24 cellular contexts compared by ENCODE assay signal in genomic region chr4:124427095-124427767, GRCh38.
DNase-seq lines count a peak whose midpoint lies in the region; ATAC-seq, FAIRE-seq and TF ChIP-seq lines count a peak whose summit lies in the region.
"Had no signal": no experiment of that assay in that cellular context is flagged by ENCODE, and none has a peak within 500 bp of the region (broad histone marks: within the 10 kb centered on the region; RNA-seq: fewer than 3 reads in every experiment).

No MANE protein-coding gene starts in this region.

- H3K27ac Mint-ChIP-seq in type B pancreatic cell: no peak overlapping the region
- no peak overlapping the region for H3K27ac Mint-ChIP-seq in activated naive CD4-positive, alpha-beta T cell treated with anti-CD3 and anti-CD28 coated beads, Interleukin-2, amount 10 ng/mL, durations not matched to agents 7 days and 5 days
- H3K27ac Mint-ChIP-seq: CD8-positive, alpha-beta T cell; endodermal cell; memory B cell; nephron progenitor cell; stimulated activated naive B cell treated with anti-CD40 and anti-IgM and Interleukin-4, amounts not matched to agents 10 μg/mL and 1 μg/mL and 100 μg/mL, for 72 hours; WTC11 had no signal

- no peaks in the 10 kb centered on the region for H3K36me3 ChIP-seq in lung (ENCODE audit: control insufficient read depth in 2 of 2, insufficient read depth in 2 of 2, low read length in 2 of 2)
- H3K36me3 ChIP-seq: prostate gland had no signal

- no peak for TF ChIP-seq POLR2A in A549 (IDR thresholded peaks at IDR 0.05; ENCODE audit: low read length)

- no peak overlapping the region for H3K4me3 ChIP-seq in A549
- H3K4me3 ChIP-seq in LNCaP clone FGC (ENCODE audit: low read depth, low read length): no peak overlapping the region
- no peak overlapping the region for H3K4me3 ChIP-seq in fibroblast of mammary gland (ENCODE audit: control insufficient read depth, low read depth, low read length)
- H3K4me3 ChIP-seq in lung: no peak overlapping the region
- H3K4me3 ChIP-seq: prostate gland had no signal

- DNase-seq in A549 (ENCODE audit: low read depth in 1 of 2, low spot score in 1 of 2) (no peak), LNCaP clone FGC (ENCODE audit: low read depth) (peak; percentile 70), fibroblast of mammary gland (ENCODE audit: low read depth) (peak; percentile 53), lung (ENCODE audit: low spot score) (peak; percentile 34), AML-193 (lab: John Stamatoyannopoulos, UW) (no peak), type B pancreatic cell (ENCODE audit: extremely low spot score, unreplicated experiment) (no peak), UCSD-AML1 (lab: John Stamatoyannopoulos, UW; ENCODE audit: unreplicated experiment) (no peak)
- DNase-seq in activated naive CD4-positive, alpha-beta T cell treated with anti-CD3 and anti-CD28 coated beads, Interleukin-2, amount 10 ng/mL, durations not matched to agents 7 days and 5 days: no peak
- DNase-seq: ACHN; activated CD8-positive, alpha-beta memory T cell treated with anti-CD3 and anti-CD28 coated beads for 24 hours; CD8-positive, alpha-beta T cell; EL; endodermal cell; foreskin melanocyte; HCEC 1CT; NCI-H1436; nephron progenitor cell; stimulated activated CD4-positive, alpha-beta T cell treated with anti-CD3 and anti-CD28 coated beads, Interleukin-15, amount 100 ng/mL, for 24 hours; stimulated activated naive B cell treated with anti-CD40 and anti-IgM and Interleukin-4, amounts not matched to agents 10 μg/mL and 1 μg/mL and 100 μg/mL, for 72 hours; trophoblast cell had no signal

- no peaks in the 10 kb centered on the region for H3K27me3 ChIP-seq in lung (ENCODE audit: control insufficient read depth, insufficient read depth)

- no peaks in the 10 kb centered on the region for H3K27me3 Mint-ChIP-seq in type B pancreatic cell
- H3K27me3 Mint-ChIP-seq in activated naive CD4-positive, alpha-beta T cell treated with anti-CD3 and anti-CD28 coated beads, Interleukin-2, amount 10 ng/mL, durations not matched to agents 7 days and 5 days: no peaks in the 10 kb centered on the region
- H3K27me3 Mint-ChIP-seq: memory B cell; stimulated activated naive B cell treated with anti-CD40 and anti-IgM and Interleukin-4, amounts not matched to agents 10 μg/mL and 1 μg/mL and 100 μg/mL, for 72 hours had no signal

- no peak for TF ChIP-seq CTCF in A549 (IDR thresholded peaks at IDR 0.05)
- TF ChIP-seq CTCF in LNCaP clone FGC (IDR thresholded peaks at IDR 0.05; ENCODE audit: control insufficient read depth, extremely low read depth, insufficient read depth): no peak
- TF ChIP-seq CTCF in fibroblast of mammary gland (conservative IDR thresholded peaks at IDR 0.05; ENCODE audit: control insufficient read depth, insufficient read depth, low read depth, low read length): no peak
- no peak for TF ChIP-seq CTCF in lung (IDR thresholded peaks at IDR 0.05; ENCODE audit: control extremely low read depth, extremely low read depth)
- TF ChIP-seq CTCF in type B pancreatic cell (conservative IDR thresholded peaks at IDR 0.05): no peak

- POLR2A ChIA-PET in A549 (lab: Yijun Ruan, JAX): no interaction called here

- no peaks in the 10 kb centered on the region for H3K9me3 Mint-ChIP-seq in type B pancreatic cell
- H3K9me3 Mint-ChIP-seq in activated naive CD4-positive, alpha-beta T cell treated with anti-CD3 and anti-CD28 coated beads, Interleukin-2, amount 10 ng/mL, durations not matched to agents 7 days and 5 days: no peaks in the 10 kb centered on the region
- H3K9me3 Mint-ChIP-seq: CD8-positive, alpha-beta T cell; endodermal cell; memory B cell; nephron progenitor cell; stimulated activated naive B cell treated with anti-CD40 and anti-IgM and Interleukin-4, amounts not matched to agents 10 μg/mL and 1 μg/mL and 100 μg/mL, for 72 hours; WTC11 had no signal

- H3K9me3 ChIP-seq in A549 (no peaks in the 10 kb centered on the region), lung (ENCODE audit: control insufficient read depth in 2 of 2, insufficient read depth in 1 of 2, low read length in 1 of 2) (no peaks in the 10 kb centered on the region)
- H3K9me3 ChIP-seq: prostate gland had no signal

- no peaks in the 10 kb centered on the region for H3K36me3 Mint-ChIP-seq in type B pancreatic cell
- no peaks in the 10 kb centered on the region for H3K36me3 Mint-ChIP-seq in activated naive CD4-positive, alpha-beta T cell treated with anti-CD3 and anti-CD28 coated beads, Interleukin-2, amount 10 ng/mL, durations not matched to agents 7 days and 5 days
- H3K36me3 Mint-ChIP-seq: CD8-positive, alpha-beta T cell; memory B cell; stimulated activated naive B cell treated with anti-CD40 and anti-IgM and Interleukin-4, amounts not matched to agents 10 μg/mL and 1 μg/mL and 100 μg/mL, for 72 hours; WTC11 had no signal

- no peak overlapping the region for H3K4me3 Mint-ChIP-seq in type B pancreatic cell
- H3K4me3 Mint-ChIP-seq in activated naive CD4-positive, alpha-beta T cell treated with anti-CD3 and anti-CD28 coated beads, Interleukin-2, amount 10 ng/mL, durations not matched to agents 7 days and 5 days: no peak overlapping the region
- H3K4me3 Mint-ChIP-seq: CD8-positive, alpha-beta T cell; endodermal cell; memory B cell; nephron progenitor cell; stimulated activated naive B cell treated with anti-CD40 and anti-IgM and Interleukin-4, amounts not matched to agents 10 μg/mL and 1 μg/mL and 100 μg/mL, for 72 hours; WTC11 had no signal

- TF ChIP-seq EP300 in A549 (IDR thresholded peaks at IDR 0.05): no peak

- H3K4me1 ChIP-seq in A549 (peaks cover 60% of the 10 kb centered on the region), lung (ENCODE audit: control insufficient read depth in 2 of 2, insufficient read depth in 2 of 2, low read length in 2 of 2) (peaks cover 0 to 3% of the 10 kb centered on the region in 2 donors)
- H3K4me1 ChIP-seq: prostate gland had no signal

- CTCF ChIA-PET in A549 (lab: Yijun Ruan, JAX): interaction anchor here (1.4 kb wide), 1 partner anchor 10 kb away, joined by 3 read pairs; no protein-coding TSS in a partner anchor
- CTCF ChIA-PET in activated naive CD4-positive, alpha-beta T cell treated with anti-CD3 and anti-CD28 coated beads, Interleukin-2, amount 10 ng/mL, durations not matched to agents 7 days and 5 days (lab: Charles Lee): no interaction called here

- ATAC-seq in A549 (no peak), lung (ENCODE audit: insufficient read depth, low FRiP score) (no peak)
- ATAC-seq: CD8-positive, alpha-beta T cell; stimulated activated naive B cell treated with anti-CD40 and anti-IgM and Interleukin-4, amounts not matched to agents 10 μg/mL and 1 μg/mL and 100 μg/mL, for 72 hours had no signal

- no peak for FAIRE-seq in A549 (lab: Jason Lieb, UNC)
- FAIRE-seq: GM19239 had no signal

- WGBS in A549 (ENCODE audit: missing lambda C conversion rate): 91% methylated on average over 1 of the region's 1 CpG
- 70 to 78% methylated on average over 1 of the region's 1 CpG for WGBS in lung, 2 donors

- no peak for TF ChIP-seq RAD21 in A549 (conservative IDR thresholded peaks at IDR 0.05 in 1 of 2, IDR thresholded peaks at IDR 0.05 in 1 of 2)

- H3K4me2 ChIP-seq in A549: 0 out of 3 replicates have a peak overlapping the region, but pooled peaks have one; percentile 1

- H3K4me1 Mint-ChIP-seq in type B pancreatic cell (ENCODE audit: unreplicated experiment): peaks cover 24% of the 10 kb centered on the region
- H3K4me1 Mint-ChIP-seq in activated naive CD4-positive, alpha-beta T cell treated with anti-CD3 and anti-CD28 coated beads, Interleukin-2, amount 10 ng/mL, durations not matched to agents 7 days and 5 days: no peaks in the 10 kb centered on the region

- peak overlapping the region; percentile 58 to 76; a peak in 4 of 6 replicates for H3K27ac ChIP-seq in A549
- no peak overlapping the region for H3K27ac ChIP-seq in lung (ENCODE audit: low read depth in 1 of 2, low read length in 1 of 2)
- H3K27ac ChIP-seq: prostate gland had no signal

TF ChIP-seq in A549, 52 proteins besides CTCF, POLR2A, EP300 and RAD21:
- TF ChIP-seq HEYL (CRISPR knock-in tag; IDR thresholded peaks at IDR 0.05): no peak
- no peak for TF ChIP-seq HOXB5 (CRISPR knock-in tag; IDR thresholded peaks at IDR 0.05)
- TF ChIP-seq KDM1A (IDR thresholded peaks at IDR 0.05; ENCODE audit: low read depth): no peak
- no peak for TF ChIP-seq ZNF302 (CRISPR knock-in tag; IDR thresholded peaks at IDR 0.05)
- TF ChIP-seq FOXS1 (CRISPR knock-in tag; IDR thresholded peaks at IDR 0.05): no peak
- TF ChIP-seq RARB (CRISPR knock-in tag; IDR thresholded peaks at IDR 0.05): no peak
- no peak for TF ChIP-seq CBX8 (IDR thresholded peaks at IDR 0.05)
- TF ChIP-seq, protein P1, sequence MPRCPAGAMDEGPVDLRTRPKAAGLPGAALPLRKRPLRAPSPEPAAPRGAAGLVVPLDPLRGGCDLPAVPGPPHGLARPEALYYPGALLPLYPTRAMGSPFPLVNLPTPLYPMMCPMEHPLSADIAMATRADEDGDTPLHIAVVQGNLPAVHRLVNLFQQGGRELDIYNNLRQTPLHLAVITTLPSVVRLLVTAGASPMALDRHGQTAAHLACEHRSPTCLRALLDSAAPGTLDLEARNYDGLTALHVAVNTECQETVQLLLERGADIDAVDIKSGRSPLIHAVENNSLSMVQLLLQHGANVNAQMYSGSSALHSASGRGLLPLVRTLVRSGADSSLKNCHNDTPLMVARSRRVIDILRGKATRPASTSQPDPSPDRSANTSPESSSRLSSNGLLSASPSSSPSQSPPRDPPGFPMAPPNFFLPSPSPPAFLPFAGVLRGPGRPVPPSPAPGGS (IDR thresholded peaks at IDR 0.05): no peak
- TF ChIP-seq HES2 (IDR thresholded peaks at IDR 0.05): no peak
- TF ChIP-seq TP53 (CRISPR knock-in tag; IDR thresholded peaks at IDR 0.05): no peak

Comparison
In these comparisons a context has a peak if more than half of its experiments do, and no peak if none do; other contexts are left out.
1. DNase-seq: peak in LNCaP clone FGC (single experiment), fibroblast of mammary gland (single experiment) and lung (single experiment); none in A549 (0 of 2), AML-193 (0 of 2), type B pancreatic cell (single experiment), activated naive CD4-positive, alpha-beta T cell treated with anti-CD3 and anti-CD28 coated beads, Interleukin-2, amount 10 ng/mL, durations not matched to agents 7 days and 5 days (single experiment) and UCSD-AML1 (single experiment).
2. H3K27ac ChIP-seq: peak in A549 (2 of 2); none in lung (0 of 2).